In genomic region chr4:13953083-13953482, GRCh38 we compare ENCODE assay signal across 17 cellular contexts.
"Had no signal": no experiment of that assay in that cellular context is flagged by ENCODE, and none has a peak within 500 bp of the region (broad histone marks: within the 10 kb centered on the region; RNA-seq: fewer than 3 reads in every experiment).

No MANE protein-coding gene starts in this region.

- H3K27me3 Mint-ChIP-seq: activated T-helper 17 cell treated with anti-CD3 and anti-CD28 coated beads, Interleukin-2, amount 50 U/mL, for 72 hours; T-helper 17 cell had no signal

- H3K27ac ChIP-seq: body of pancreas, gastrocnemius medialis, heart right ventricle, left ventricle myocardium inferior, ovary, stomach, vagina had no signal

- H3K27me3 ChIP-seq: body of pancreas, gastrocnemius medialis, heart right ventricle, ovary, stomach, vagina had no signal

- H3K36me3 ChIP-seq: gastrocnemius medialis, heart right ventricle, left ventricle myocardium inferior, ovary, stomach, vagina had no signal

- H3K4me3 ChIP-seq: body of pancreas, gastrocnemius medialis, heart right ventricle, left ventricle myocardium inferior, ovary, stomach, vagina had no signal

- H3K4me1 ChIP-seq: body of pancreas, gastrocnemius medialis, heart right ventricle, left ventricle myocardium inferior, stomach, vagina had no signal

- ATAC-seq: activated T-helper 17 cell treated with anti-CD3 and anti-CD28 coated beads, Interleukin-2, amount 50 U/mL, for 72 hours; body of pancreas; gastrocnemius medialis; heart right ventricle; T-helper 17 cell had no signal

- H3K27ac Mint-ChIP-seq: activated T-helper 17 cell treated with anti-CD3 and anti-CD28 coated beads, Interleukin-2, amount 50 U/mL, for 72 hours; T-helper 17 cell had no signal

- H3K4me3 Mint-ChIP-seq: activated T-helper 17 cell treated with anti-CD3 and anti-CD28 coated beads, Interleukin-2, amount 50 U/mL, for 72 hours; neural crest cell; T-helper 17 cell had no signal

- H3K9me3 Mint-ChIP-seq: activated T-helper 17 cell treated with anti-CD3 and anti-CD28 coated beads, Interleukin-2, amount 50 U/mL, for 72 hours; neural crest cell had no signal

- DNase-seq: activated CD4-positive, alpha-beta T cell treated with anti-CD3 and anti-CD28 coated beads, Interleukin-2, amount 50 U/mL, for 1 hour; activated naive CD4-positive, alpha-beta T cell treated with anti-CD3 and anti-CD28 coated beads, Interleukin-2, amount 50 U/mL, for 16 hours; activated T-cell treated with anti-CD3 and anti-CD28 coated beads for 4 hours; body of pancreas; cerebellar nuclear complex; gastrocnemius medialis; heart right ventricle; left ventricle myocardium inferior; mesendoderm; ovary; stimulated activated CD4-positive, alpha-beta T cell treated with anti-CD3 and anti-CD28 coated beads, Interleukin-4, amount 100 ng/mL, for 1 hour; stimulated activated CD8-positive, alpha-beta memory T cell treated with anti-CD3 and anti-CD28 coated beads, Interleukin-4, amount 100 ng/mL, for 48 hours; stomach; T-helper 17 cell had no signal

- H3K9me3 ChIP-seq: body of pancreas, gastrocnemius medialis, heart right ventricle, left ventricle myocardium inferior, ovary, stomach, vagina had no signal

- H3K4me1 Mint-ChIP-seq: activated T-helper 17 cell treated with anti-CD3 and anti-CD28 coated beads, Interleukin-2, amount 50 U/mL, for 72 hours; T-helper 17 cell had no signal
